In genomic region chr1:24868016-24868875, GRCh38 we compare ENCODE assay signal across 32 cellular contexts.
A peak's percentile ranks its signal among the peaks of the same experiment; 100 is the strongest.
DNase-seq lines count a peak whose midpoint lies in the region; ATAC-seq, FAIRE-seq and TF ChIP-seq lines count a peak whose summit lies in the region.
"Had no signal": no experiment of that assay in that cellular context is flagged by ENCODE, and none has a peak within 500 bp of the region (broad histone marks: within the 10 kb centered on the region; RNA-seq: fewer than 3 reads in every experiment).

No MANE protein-coding gene starts in this region.

- intact Hi-C loops in HepG2 (cut with micrococcal nuclease; ENCODE audit: unreplicated experiment) (no loop called here), right lobe of liver (cut with DNase I) (loop anchor here in 1 of 2 donors (10.0 kb wide), 1 partner anchor 177 kb away; no protein-coding TSS in a partner anchor), spleen (cut with DNase I; ENCODE audit: low total_unique reads) (no loop called here), upper lobe of right lung (cut with DNase I) (no loop called here)
- intact Hi-C loops in activated CD8-positive, alpha-beta T cell treated with anti-CD3 and anti-CD28 coated beads for 36 hours (cut with micrococcal nuclease), result no loop called here

- peaks cover 13% of the 10 kb centered on the region for H3K4me1 Mint-ChIP-seq in activated CD8-positive, alpha-beta T cell treated with anti-CD3 and anti-CD28 coated beads for 36 hours (ENCODE audit: low read depth)

- no peak overlapping the region for H3K27ac Mint-ChIP-seq in activated CD8-positive, alpha-beta T cell treated with anti-CD3 and anti-CD28 coated beads for 36 hours
- H3K27ac Mint-ChIP-seq: IgD-negative memory B cell; stimulated activated naive B cell treated with anti-CD40 and anti-IgM and Interleukin-4, amounts not matched to agents 10 μg/mL and 1 μg/mL and 100 μg/mL, for 72 hours had no signal

- CTCF ChIA-PET in HepG2 (lab: Yijun Ruan, JAX; ENCODE audit: low intra/inter-chr PET ratio, low total read pairs), result no interaction called here
- CTCF ChIA-PET in activated CD8-positive, alpha-beta T cell treated with anti-CD3 and anti-CD28 coated beads for 36 hours (lab: Charles Lee), result interaction anchor here (0.6 to 1.2 kb wide), 4 partner anchors 12 to 336 kb away, joined by 3 to 5 read pairs (median 4); no protein-coding TSS in a partner anchor

- ATAC-seq in HepG2 (no peak), right lobe of liver (no peak), upper lobe of right lung (no peak)
- ATAC-seq in activated CD8-positive, alpha-beta T cell treated with anti-CD3 and anti-CD28 coated beads for 36 hours, result no peak
- ATAC-seq: stimulated activated naive B cell treated with anti-CD40 and anti-IgM and Interleukin-4, amounts not matched to agents 10 μg/mL and 1 μg/mL and 100 μg/mL, for 72 hours had no signal

- H3K79me2 ChIP-seq in HepG2 (ENCODE audit: insufficient read depth, low read length), result no peaks in the 10 kb centered on the region

- H3K4me3 ChIP-seq in HepG2 (replicated peaks in 1 of 3; ENCODE audit: insufficient read depth in 1 of 3, low read depth in 2 of 3, low read length in 3 of 3) (no peak overlapping the region), right lobe of liver (no peak overlapping the region), neuronal stem cell (ENCODE audit: low read length in 2 of 2) (no peak overlapping the region), spleen (no peak overlapping the region), upper lobe of right lung (no peak overlapping the region)
- H3K4me3 ChIP-seq: dorsolateral prefrontal cortex, GM23248, Peyer's patch, sigmoid colon had no signal

- H3K23ac ChIP-seq in neuronal stem cell (ENCODE audit: low read depth, low read length, poor library complexity), result peak overlapping the region; percentile 44

- no peaks in the 10 kb centered on the region for H3K36me3 Mint-ChIP-seq in activated CD8-positive, alpha-beta T cell treated with anti-CD3 and anti-CD28 coated beads for 36 hours (ENCODE audit: low read depth)
- H3K36me3 Mint-ChIP-seq: CD4-positive, CD25-positive, alpha-beta regulatory T cell; stimulated activated naive B cell treated with anti-CD40 and anti-IgM and Interleukin-4, amounts not matched to agents 10 μg/mL and 1 μg/mL and 100 μg/mL, for 72 hours had no signal

- H3K9me3 ChIP-seq in HepG2 (ENCODE audit: low read length), result no peaks in the 10 kb centered on the region
- H3K9me3 ChIP-seq in right lobe of liver, result no peaks in the 10 kb centered on the region
- no peaks in the 10 kb centered on the region for H3K9me3 ChIP-seq in neuronal stem cell (replicated peaks in 1 of 2; ENCODE audit: control insufficient read depth in 2 of 2, insufficient read depth in 1 of 2, low read depth in 1 of 2, low read length in 2 of 2)
- H3K9me3 ChIP-seq in spleen, result no peaks in the 10 kb centered on the region
- H3K9me3 ChIP-seq in upper lobe of right lung, result no peaks in the 10 kb centered on the region
- H3K9me3 ChIP-seq: neutrophil, Peyer's patch, sigmoid colon had no signal

- no peak overlapping the region for H2BK12ac ChIP-seq in neuronal stem cell (ENCODE audit: low read length)

- no peak overlapping the region for H2BK15ac ChIP-seq in neuronal stem cell (ENCODE audit: low read length)

- no peaks in the 10 kb centered on the region for H3K9me3 Mint-ChIP-seq in activated CD8-positive, alpha-beta T cell treated with anti-CD3 and anti-CD28 coated beads for 36 hours
- H3K9me3 Mint-ChIP-seq: CD4-positive, CD25-positive, alpha-beta regulatory T cell; stimulated activated naive B cell treated with anti-CD40 and anti-IgM and Interleukin-4, amounts not matched to agents 10 μg/mL and 1 μg/mL and 100 μg/mL, for 72 hours had no signal

- in situ Hi-C loops in HepG2 (cut with HindIII; ENCODE audit: extremely low pct_ligation_motif_present, low pct_unique_long_range_greater_than_20kb), result no loop called here

- no TSS peak for BruUV-seq in HepG2 (replicated peaks; lab: Mats Ljungman, UMichigan)

- no peak for TF ChIP-seq POLR2A in HepG2 (IDR thresholded peaks at IDR 0.05; ENCODE audit: insufficient read depth in 1 of 2, low read depth in 2 of 2, low read length in 2 of 2)
- no peak for TF ChIP-seq POLR2A in right lobe of liver (IDR thresholded peaks at IDR 0.05)
- no peak for TF ChIP-seq POLR2A in spleen (IDR thresholded peaks at IDR 0.05)

- no peak overlapping the region for H4K91ac ChIP-seq in neuronal stem cell (ENCODE audit: low read depth, low read length, poor library complexity)

- no peaks in the 10 kb centered on the region for H3K27me3 Mint-ChIP-seq in activated CD8-positive, alpha-beta T cell treated with anti-CD3 and anti-CD28 coated beads for 36 hours

- POLR2A ChIA-PET in HepG2 (lab: Yijun Ruan, JAX), result no interaction called here
- POLR2A ChIA-PET in activated CD8-positive, alpha-beta T cell treated with anti-CD3 and anti-CD28 coated beads for 36 hours (lab: Charles Lee), result no interaction called here

- no peak overlapping the region for H3K4me3 Mint-ChIP-seq in activated CD8-positive, alpha-beta T cell treated with anti-CD3 and anti-CD28 coated beads for 36 hours
- H3K4me3 Mint-ChIP-seq: CD4-positive, CD25-positive, alpha-beta regulatory T cell; stimulated activated naive B cell treated with anti-CD40 and anti-IgM and Interleukin-4, amounts not matched to agents 10 μg/mL and 1 μg/mL and 100 μg/mL, for 72 hours had no signal

- H4K8ac ChIP-seq in neuronal stem cell (ENCODE audit: low read depth, low read length), result no peak overlapping the region

- H3K36me3 ChIP-seq in HepG2 (replicated peaks in 1 of 2; ENCODE audit: control insufficient read depth in 1 of 2, insufficient read depth in 2 of 2, low read length in 2 of 2), result no peaks in the 10 kb centered on the region
- H3K36me3 ChIP-seq in right lobe of liver, result no peaks in the 10 kb centered on the region
- H3K36me3 ChIP-seq in neuronal stem cell (replicated peaks in 1 of 2; ENCODE audit: control insufficient read depth in 2 of 2, insufficient read depth in 2 of 2, low read length in 2 of 2), result no peaks in the 10 kb centered on the region
- no peaks in the 10 kb centered on the region for H3K36me3 ChIP-seq in spleen
- no peaks in the 10 kb centered on the region for H3K36me3 ChIP-seq in upper lobe of right lung
- H3K36me3 ChIP-seq: neutrophil, Peyer's patch, sigmoid colon had no signal

- H3K4me1 ChIP-seq in HepG2 (ENCODE audit: insufficient read depth, low read length) (peaks cover 85% of the 10 kb centered on the region), right lobe of liver (no peaks in the 10 kb centered on the region), neuronal stem cell (ENCODE audit: control insufficient read depth in 2 of 2, insufficient read depth in 1 of 2, low read depth in 1 of 2, low read length in 2 of 2) (peaks cover 3 to 6% of the 10 kb centered on the region in 2 donors), spleen (peaks cover 0 to 33% (median 8%) of the 10 kb centered on the region in 6 donors), upper lobe of right lung (no peaks in the 10 kb centered on the region)
- H3K4me1 ChIP-seq: sigmoid colon had no signal

- H2AK5ac ChIP-seq in neuronal stem cell (ENCODE audit: low read depth, low read length), result no peak overlapping the region

- H3K9ac ChIP-seq in HepG2 (ENCODE audit: insufficient read depth, low read depth, low read length) (no peak overlapping the region), neuronal stem cell (ENCODE audit: low read depth, low read length, poor library complexity) (no peak overlapping the region)
- H3K9ac ChIP-seq: GM23248 had no signal

- peak overlapping the region; percentile 22 for H3K18ac ChIP-seq in neuronal stem cell (ENCODE audit: low read length)

- no peak for FAIRE-seq in HepG2 (lab: Jason Lieb, UNC)

- TF ChIP-seq CTCF in HepG2 (CRISPR knock-in tag; IDR thresholded peaks at IDR 0.05) (no peak), right lobe of liver (IDR thresholded peaks at IDR 0.05) (no peak), spleen (IDR thresholded peaks at IDR 0.05 in 8 of 11, conservative IDR thresholded peaks at IDR 0.05 in 3 of 11) (no peak), upper lobe of right lung (IDR thresholded peaks at IDR 0.05) (no peak)
- no peak for TF ChIP-seq CTCF in activated CD8-positive, alpha-beta T cell treated with anti-CD3 and anti-CD28 coated beads for 36 hours (IDR thresholded peaks at IDR 0.05)

- H3K79me1 ChIP-seq in neuronal stem cell (ENCODE audit: low read depth, low read length), result no peaks in the 10 kb centered on the region

- H2BK120ac ChIP-seq in neuronal stem cell (ENCODE audit: low read depth, low read length), result peak overlapping the region; percentile 47

- TF ChIP-seq EP300 in HepG2 (IDR thresholded peaks at IDR 0.05; ENCODE audit: low read depth in 2 of 2, low read length in 2 of 2) (no peak), HepG2 (CRISPR knock-in tag; IDR thresholded peaks at IDR 0.05; ENCODE audit: borderline replicate concordance) (no peak)

- H3K27me3 ChIP-seq in HepG2 (ENCODE audit: control insufficient read depth in 1 of 2, insufficient read depth in 2 of 2, low read length in 2 of 2) (peaks cover 6 to 42% of the 10 kb centered on the region in 2 experiments; a peak in 3 of 5 replicates), right lobe of liver (no peaks in the 10 kb centered on the region), neuronal stem cell (ENCODE audit: control insufficient read depth in 3 of 3, insufficient read depth in 3 of 3, low read depth in 1 of 3, low read length in 3 of 3) (peaks cover 0 to 37% (median 0%) of the 10 kb centered on the region in 3 experiments), spleen (replicated peaks in 1 of 7) (peaks cover 0 to 62% (median 8%) of the 10 kb centered on the region in 7 donors), upper lobe of right lung (peaks cover 5% of the 10 kb centered on the region)
- H3K27me3 ChIP-seq: Peyer's patch had no signal

- no peak for TF ChIP-seq RAD21 in HepG2 (CRISPR knock-in tag; IDR thresholded peaks at IDR 0.05)

- peak overlapping the region; percentile 32 for H3K14ac ChIP-seq in neuronal stem cell (ENCODE audit: low read length)

- H3K4me2 ChIP-seq in HepG2 (ENCODE audit: low read depth, low read length) (no peak overlapping the region), neuronal stem cell (ENCODE audit: insufficient read depth, low read length, poor library complexity, severe bottlenecking) (no peak overlapping the region)

- no peak overlapping the region for H2BK5ac ChIP-seq in neuronal stem cell (ENCODE audit: low read length)

- H2AFZ ChIP-seq in HepG2 (ENCODE audit: low read length) (no peak overlapping the region), neuronal stem cell (ENCODE audit: low read length) (no peak overlapping the region)
- H2AFZ ChIP-seq: GM23248 had no signal

- no peak for DNase-seq in HepG2 (ENCODE audit: low spot score)
- DNase-seq in right lobe of liver, result no peak
- peak; percentile 36 for DNase-seq in ecto neural progenitor cell (ENCODE audit: low spot score)
- DNase-seq in neuronal stem cell (ENCODE audit: low spot score), result no peak
- no peak for DNase-seq in spleen
- DNase-seq in upper lobe of right lung, result no peak
- no peak for DNase-seq in activated CD8-positive, alpha-beta T cell treated with anti-CD3 and anti-CD28 coated beads for 36 hours
- DNase-seq: activated CD4-positive, alpha-beta T cell treated with anti-CD3 and anti-CD28 coated beads for 4 hours; activated naive CD4-positive, alpha-beta T cell; AML-193; Calu3; CD4-positive, CD25-positive, alpha-beta regulatory T cell; DND-41; dorsolateral prefrontal cortex; GF-D8; GM23248; hippocampal formation; mesenchymal stem cell; NCI-H1092; NCI-H1694 treated with DMSO at 0.1 percent for 48 hours; NCI-H446 treated with DMSO at 0.1 percent for 48 hours; NCI-H82; SHP77 treated with DMSO at 0.1 percent for 48 hours; sigmoid colon; stimulated activated CD4-positive, alpha-beta T cell treated with anti-CD3 and anti-CD28 coated beads, Interleukin-15, amount 100 ng/mL, for 24 hours; stimulated activated naive B cell treated with anti-CD40 and anti-IgM and Interleukin-4, amounts not matched to agents 10 μg/mL and 1 μg/mL and 100 μg/mL, for 72 hours; substantia nigra; T-helper 9 cell; trophoblast cell had no signal

- no peaks in the 10 kb centered on the region for H4K20me1 ChIP-seq in HepG2 (ENCODE audit: insufficient read depth, low read length)

- H3K4ac ChIP-seq in neuronal stem cell (ENCODE audit: low read length), result no peak overlapping the region

- H3K27ac ChIP-seq in HepG2 (ENCODE audit: extremely low read length, insufficient read depth, low read length), result no peak overlapping the region
- H3K27ac ChIP-seq in right lobe of liver, result no peak overlapping the region
- H3K27ac ChIP-seq in neuronal stem cell (replicated peaks; ENCODE audit: low read length), result no peak overlapping the region
- no peak overlapping the region for H3K27ac ChIP-seq in spleen
- no peak overlapping the region for H3K27ac ChIP-seq in upper lobe of right lung
- H3K27ac ChIP-seq: dorsolateral prefrontal cortex, GM23248, neutrophil, Peyer's patch, sigmoid colon had no signal

- WGBS in HepG2 (ENCODE audit: low lambda C conversion rate), result 41% methylated on average over 16 of the region's 22 CpGs
- WGBS in right lobe of liver (ENCODE audit: insufficient coverage, low coverage, low lambda C conversion rate, missing lambda C conversion rate), result 75% methylated on average over 7 of the region's 22 CpGs
- WGBS in neuronal stem cell (ENCODE audit: extremely low coverage in 2 of 2, insufficient read length in 2 of 2, insufficient replicate concordance in 1 of 2), 2 donors, result no CpG with 5 or more reads among the region's 22 CpGs
- WGBS in spleen, 5 donors, result 80 to 86% (median 83%) methylated on average over 15 to 22 of the region's 22 CpGs
